ENCODE assay signal across 1 cellular context in genomic region chr12:80187660-80188090, GRCh38.
TF ChIP-seq lines count a peak whose summit lies in the region.

No MANE protein-coding gene starts in this region.

TF ChIP-seq in HEK293, 187 proteins besides CTCF, POLR2A, EP300 and RAD21 (continued from another document and continues in another):
- TF ChIP-seq REST (tag by site-specific recombination; IDR thresholded peaks at IDR 0.05) (no peak), ZSCAN30 (tag by site-specific recombination; IDR thresholded peaks at IDR 0.05) (peak; percentile 79; the same call in 1 of the 2 replicates), HOXD13 (CRISPR knock-in tag; IDR thresholded peaks at IDR 0.05; ENCODE audit: borderline replicate concordance) (no peak), ZNF654 (tag by site-specific recombination; IDR thresholded peaks at IDR 0.05; ENCODE audit: low read depth) (no peak), ZNF223 (tag by site-specific recombination; IDR thresholded peaks at IDR 0.05) (no peak), ZNF660 (tag by site-specific recombination; IDR thresholded peaks at IDR 0.05) (peak; percentile 90), TCF7L2 (IDR thresholded peaks at IDR 0.05; ENCODE audit: borderline replicate concordance, low read depth, low read length) (no peak; the same call in 1 of the 2 replicates), ZBTB21 (tag by site-specific recombination; IDR thresholded peaks at IDR 0.05) (no peak), KLF7 (tag by site-specific recombination; IDR thresholded peaks at IDR 0.05; ENCODE audit: borderline replicate concordance) (no peak), RBAK (tag by site-specific recombination; IDR thresholded peaks at IDR 0.05) (no peak), ZNF626 (tag by site-specific recombination; IDR thresholded peaks at IDR 0.05) (peak; percentile 15; the same call in 1 of the 2 replicates), ZNF558 (tag by site-specific recombination; IDR thresholded peaks at IDR 0.05) (peak; percentile 71), ZBTB49 (tag by site-specific recombination; IDR thresholded peaks at IDR 0.05; ENCODE audit: low read depth) (no peak), ZNF510 (tag by site-specific recombination; IDR thresholded peaks at IDR 0.05; ENCODE audit: insufficient replicate concordance) (no peak), ZNF513 (tag by site-specific recombination; IDR thresholded peaks at IDR 0.05) (no peak; the same call in 1 of the 2 replicates), ZBTB1 (tag by site-specific recombination; IDR thresholded peaks at IDR 0.05) (no peak; the same call in 1 of the 2 replicates), ZNF311 (tag by site-specific recombination; IDR thresholded peaks at IDR 0.05; ENCODE audit: borderline replicate concordance) (no peak), ZNF366 (tag by site-specific recombination; conservative IDR thresholded peaks at IDR 0.05) (peak; percentile 96), ZNF2 (tag by site-specific recombination; IDR thresholded peaks at IDR 0.05) (no peak), ZNF112 (tag by site-specific recombination; IDR thresholded peaks at IDR 0.05) (no peak), ZNF174 (tag by site-specific recombination; IDR thresholded peaks at IDR 0.05) (no peak), GLIS1 (tag by site-specific recombination; IDR thresholded peaks at IDR 0.05) (peak; percentile 61), YY2 (tag by site-specific recombination; IDR thresholded peaks at IDR 0.05) (no peak), HOXC10 (CRISPR knock-in tag; IDR thresholded peaks at IDR 0.05) (no peak), SP7 (tag by site-specific recombination; IDR thresholded peaks at IDR 0.05) (peak; percentile 93), ZNF302 (tag by site-specific recombination; IDR thresholded peaks at IDR 0.05; ENCODE audit: low read depth) (no peak), HIC1 (tag by site-specific recombination; IDR thresholded peaks at IDR 0.05) (peak; percentile 90), ZNF214 (tag by site-specific recombination; IDR thresholded peaks at IDR 0.05; ENCODE audit: borderline replicate concordance) (no peak), REPIN1 (tag by site-specific recombination; IDR thresholded peaks at IDR 0.05; ENCODE audit: low read depth) (no peak), ZNF521 (tag by site-specific recombination; IDR thresholded peaks at IDR 0.05) (no peak), PATZ1 (tag by site-specific recombination; IDR thresholded peaks at IDR 0.05) (peak; percentile 79), PRDM2 (tag by site-specific recombination; IDR thresholded peaks at IDR 0.05; ENCODE audit: borderline replicate concordance) (no peak), OVOL3 (tag by site-specific recombination; IDR thresholded peaks at IDR 0.05) (peak; percentile 71; the same call in 1 of the 2 replicates), TSHZ1 (tag by site-specific recombination; IDR thresholded peaks at IDR 0.05; ENCODE audit: borderline replicate concordance) (peak; percentile 81), ZNF488 (tag by site-specific recombination; IDR thresholded peaks at IDR 0.05) (no peak), SP2 (tag by site-specific recombination; IDR thresholded peaks at IDR 0.05) (no peak), ZNF629 (tag by site-specific recombination; IDR thresholded peaks at IDR 0.05) (peak; percentile 90)
